Comparison of ENCODE assay signal across 8 cellular contexts in genomic region chr4:105715692-105716278, GRCh38. TPM values are rescaled to one million over a fixed set of nuclear protein-coding genes. Genes with fewer than 3 reads are reported as not detected.
A peak's percentile ranks its signal among the peaks of the same experiment; 100 is the strongest.
DNase-seq lines count a peak whose midpoint lies in the region; ATAC-seq and TF ChIP-seq lines count a peak whose summit lies in the region.

No MANE protein-coding gene starts in this region.

- no peak overlapping the region for H3K4me2 ChIP-seq in HCT116 (ENCODE audit: low read length)

- no TSS peak for BruUV-seq in HCT116 (replicated peaks; lab: Mats Ljungman, UMichigan)

- ATAC-seq in HCT116 (peak; percentile 50; the same call in 1 of the 2 replicates), HG02763 (IDR thresholded peaks at IDR 0.05; ENCODE audit: unreplicated experiment) (no peak), GM21367 (IDR thresholded peaks at IDR 0.05; ENCODE audit: unreplicated experiment) (no peak)

- H3K9ac ChIP-seq in HCT116 (ENCODE audit: low read length): no peak overlapping the region

- peaks cover 35% of the 10 kb centered on the region for H3K79me2 ChIP-seq in HCT116 (ENCODE audit: insufficient read depth, low read length)

- peak; percentile 58 for TF ChIP-seq RAD21 in HCT116 (IDR thresholded peaks at IDR 0.05; ENCODE audit: low read depth)

- no peaks in the 10 kb centered on the region for H3K36me3 ChIP-seq in BE2C
- H3K36me3 ChIP-seq in HCT116 (ENCODE audit: control insufficient read depth in 1 of 2, insufficient read depth in 2 of 2, low read length in 2 of 2): no peaks in the 10 kb centered on the region
- H3K36me3 ChIP-seq in suprapubic skin: peaks cover 9% of the 10 kb centered on the region

- no peak for TF ChIP-seq POLR2A in HCT116 (IDR thresholded peaks at IDR 0.05; ENCODE audit: borderline replicate concordance, extremely low read depth, insufficient read depth, insufficient read length)
- TF ChIP-seq POLR2A in suprapubic skin (IDR thresholded peaks at IDR 0.05): no peak

- no peak overlapping the region for H3K4me3 ChIP-seq in BE2C (ENCODE audit: low read depth, low read length)
- H3K4me3 ChIP-seq in HCT116 (replicated peaks in 1 of 2; ENCODE audit: low read depth in 1 of 2, low read length in 2 of 2): no peak overlapping the region
- no peak overlapping the region for H3K4me3 ChIP-seq in fibroblast of villous mesenchyme (ENCODE audit: low read depth, low read length)
- H3K4me3 ChIP-seq in suprapubic skin: no peak overlapping the region

- POLR2A ChIA-PET in HCT116 (lab: Charles Lee): interaction anchor here (0.8 kb wide), 1 partner anchor 93 kb away, joined by 3 read pairs; no protein-coding TSS in a partner anchor

- TF ChIP-seq EP300 in suprapubic skin (IDR thresholded peaks at IDR 0.05): no peak

- intact Hi-C loops in HCT116 (cut with micrococcal nuclease): loop anchor here (5.0 kb wide), 1 partner anchor 193 kb away; no protein-coding TSS in a partner anchor

- H3K9me2 ChIP-seq in HCT116 (ENCODE audit: insufficient read depth): no peaks in the 10 kb centered on the region

- no peaks in the 10 kb centered on the region for H4K20me1 ChIP-seq in HCT116 (ENCODE audit: insufficient read depth)

- no peak for DNase-seq in BE2C
- peak; percentile 13 for DNase-seq in HCT116 (ENCODE audit: low read depth, low spot score)
- peak; percentile 73 for DNase-seq in RKO (ENCODE audit: low spot score)
- DNase-seq in fibroblast of villous mesenchyme (ENCODE audit: low read depth): peak; percentile 40
- DNase-seq in suprapubic skin (ENCODE audit: low spot score in 2 of 2): no peak
- no peak for DNase-seq in activated naive CD4-positive, alpha-beta T cell (lab: John Stamatoyannopoulos, UW)

- peak; percentile 43; the same call in 1 of the 2 replicates for TF ChIP-seq CTCF in BE2C (IDR thresholded peaks at IDR 0.05; ENCODE audit: low read depth, low read length)
- TF ChIP-seq CTCF in HCT116 (IDR thresholded peaks at IDR 0.05 in 2 of 3, conservative IDR thresholded peaks at IDR 0.05 in 1 of 3; ENCODE audit: borderline replicate concordance in 1 of 3, insufficient read depth in 1 of 3, low read depth in 2 of 3, low read length in 2 of 3): peak; percentile 24 to 62 (median 44); a peak in 4 of 6 replicates
- peak; percentile 39 for TF ChIP-seq CTCF in fibroblast of villous mesenchyme (IDR thresholded peaks at IDR 0.05; ENCODE audit: insufficient read depth, low read depth, low read length)
- peak; percentile 16 to 34 for TF ChIP-seq CTCF in suprapubic skin (IDR thresholded peaks at IDR 0.05)

- WGBS in suprapubic skin: 49% methylated on average over 4 of the region's 4 CpGs

- H3K9me3 ChIP-seq in BE2C (no peaks in the 10 kb centered on the region), HCT116 (ENCODE audit: control insufficient read depth in 1 of 2, insufficient read depth in 1 of 2, low read depth in 1 of 2, low read length in 2 of 2) (no peaks in the 10 kb centered on the region), suprapubic skin (no peaks in the 10 kb centered on the region)

- H3K27me3 ChIP-seq in BE2C (no peaks in the 10 kb centered on the region), HCT116 (ENCODE audit: insufficient read depth, low read length) (no peaks in the 10 kb centered on the region), suprapubic skin (no peaks in the 10 kb centered on the region)

- H3K27ac ChIP-seq in HCT116 (ENCODE audit: low read depth, low read length): no peak overlapping the region
- no peak overlapping the region for H3K27ac ChIP-seq in suprapubic skin

- RAD21 ChIA-PET in HCT116 (lab: Charles Lee; ENCODE audit: low non-redundant PET in 1 of 2, low total read pairs in 2 of 2, uncharacterized antibody in 2 of 2, unreplicated experiment in 2 of 2): no interaction called here

- H3K4me1 ChIP-seq in BE2C: peaks cover 6% of the 10 kb centered on the region; the same call in 1 of the 2 replicates
- H3K4me1 ChIP-seq in HCT116 (ENCODE audit: control insufficient read depth in 1 of 2, insufficient read depth in 2 of 2, low read length in 2 of 2): no peaks in the 10 kb centered on the region
- H3K4me1 ChIP-seq in suprapubic skin: peaks cover 13% of the 10 kb centered on the region

- no peak overlapping the region for H2AFZ ChIP-seq in HCT116 (ENCODE audit: low read depth, low read length, poor library complexity, severe bottlenecking)

- CTCF ChIA-PET in HCT116 (lab: Charles Lee): interaction anchor here (0.7 to 2.0 kb wide), 9 partner anchors 9 to 485 kb away, joined by 3 to 22 read pairs (median 5); no protein-coding TSS in a partner anchor

TF ChIP-seq in HCT116, 20 proteins besides CTCF, POLR2A, EP300 and RAD21:
- no peak for TF ChIP-seq TCF7L2 (IDR thresholded peaks at IDR 0.05; ENCODE audit: borderline replicate concordance, extremely low read depth, insufficient read depth, insufficient read length)
- no peak for TF ChIP-seq ELF1 (IDR thresholded peaks at IDR 0.05; ENCODE audit: borderline replicate concordance, low read depth)
- no peak for TF ChIP-seq CBX3 (IDR thresholded peaks at IDR 0.05; ENCODE audit: low read depth)
- no peak for TF ChIP-seq POLR2AphosphoS5 (IDR thresholded peaks at IDR 0.05; ENCODE audit: low read depth, low read length)
- no peak for TF ChIP-seq SIN3A (IDR thresholded peaks at IDR 0.05; ENCODE audit: low read depth)
- no peak for TF ChIP-seq ZBTB33 (IDR thresholded peaks at IDR 0.05; ENCODE audit: extremely low read depth, insufficient replicate concordance, low read length)
- no peak for TF ChIP-seq ATF3 (IDR thresholded peaks at IDR 0.05)

RNA-seq across cellular contexts. Expression of gene GSTCD, which starts 7.2 kb away (rescaled TPM):
- polyA plus RNA-seq in BE2C (2012; ENCODE audit: insufficient read depth, insufficient read length, low read depth): 5.7 TPM
- total RNA-seq in HCT116 (2021; ENCODE audit: unreplicated experiment): 22.5 TPM
- polyA plus RNA-seq in HCT116 (2012): 4.3 and 6.4 TPM in 2 replicates
- 11.0 and 22.5 TPM in 2 replicates for total RNA-seq in fibroblast of villous mesenchyme
- total RNA-seq in suprapubic skin: 10 to 100 TPM in 2 of 4 donors, 1 to 10 TPM in 2; 8.2 to 19.6 (median 11.4) TPM

RNA-seq across cellular contexts. Expression of gene INTS12, which starts 7.3 kb away (rescaled TPM):
- polyA plus RNA-seq in BE2C (2012; ENCODE audit: insufficient read depth, insufficient read length, low read depth): 21.3 TPM
- 18.5 TPM for total RNA-seq in HCT116 (2021; ENCODE audit: unreplicated experiment)
- 12.2 and 17.6 TPM in 2 replicates for polyA plus RNA-seq in HCT116 (2012)
- total RNA-seq in fibroblast of villous mesenchyme: 13.9 and 18.6 TPM in 2 replicates
- 10 to 100 TPM; 12.6 to 29.5 (median 23.0) TPM for total RNA-seq in suprapubic skin

Comparison
In these comparisons a context has a peak if more than half of its experiments do, and no peak if none do; other contexts are left out.
1. DNase-seq: peak in HCT116 (single experiment), RKO (single experiment) and fibroblast of villous mesenchyme (single experiment); none in BE2C (single experiment), suprapubic skin (0 of 2) and activated naive CD4-positive, alpha-beta T cell (0 of 4).
2. Peak in every context shown above with its lines, with median percentiles within 50 percentile points of each other: CTCF ChIP-seq.